In the genomic region with DNA sequence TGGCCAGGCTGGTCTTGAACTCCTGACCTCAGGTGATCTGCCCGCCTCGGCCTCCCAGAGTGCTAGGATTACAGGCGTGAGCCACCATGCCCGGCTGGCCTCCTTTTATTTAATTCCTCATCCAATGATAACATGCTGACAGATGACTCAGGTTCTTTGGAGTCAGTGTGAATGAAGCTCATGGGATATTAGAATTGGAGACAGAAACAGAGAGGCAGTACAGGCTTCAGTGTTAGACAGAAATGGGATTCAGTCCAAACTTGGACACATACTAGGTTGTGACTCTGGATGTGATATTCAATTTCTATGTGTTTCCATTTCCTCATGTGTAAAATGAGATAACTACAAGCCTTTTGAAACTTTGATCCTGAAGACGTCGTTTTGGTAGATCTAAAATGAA, we compare ENCODE assay signal across 26 cellular contexts. TPM values are rescaled to one million over a fixed set of nuclear protein-coding genes. Genes with fewer than 3 reads are reported as not detected.
"Had no signal": no experiment of that assay in that cellular context is flagged by ENCODE, and none has a peak within 500 bp of the region (broad histone marks: within the 10 kb centered on the region; RNA-seq: fewer than 3 reads in every experiment).

No MANE protein-coding gene starts in this region.

- H3K27ac Mint-ChIP-seq: activated CD4-positive, alpha-beta memory T cell treated with anti-CD3 and anti-CD28 coated beads for 36 hours; activated CD4-positive, alpha-beta T cell treated with anti-CD3 and anti-CD28 coated beads, Interleukin-2, amount 10 ng/mL, durations not matched to agents 24 days and 14 days; activated naive CD4-positive, alpha-beta T cell treated with anti-CD3 and anti-CD28 coated beads, Interleukin-2, amount 10 ng/mL, durations not matched to agents 7 days and 5 days; activated naive CD8-positive, alpha-beta T cell treated with anti-CD3 and anti-CD28 coated beads, Interleukin-2, amount 10 ng/mL, durations not matched to agents 7 days and 5 days; activated T-cell treated with anti-CD3 and anti-CD28 coated beads, Interleukin-2, amount 50 U/mL, for 24 hours; nephron; stimulated activated effector memory CD8-positive, alpha-beta T cell treated with anti-CD3 and anti-CD28 coated beads, Interleukin-12 subunit alpha, Interleukin-12 subunit beta, amount 100 ng/mL, for 72 hours; stimulated activated naive CD8-positive, alpha-beta T cell treated with anti-CD3 and anti-CD28 coated beads, Interleukin-15, Interleukin-2, amounts not matched to agents 100 ng/mL and 50 ng/mL, for 24 hours; T-helper 1 cell treated with Interleukin-12 subunit alpha and Interleukin-12 subunit beta and Interleukin-4 antibody, amounts not matched to agents 30 μg/mL and 1 μg/mL, for 36 hours had no signal

- H3K27me3 ChIP-seq: breast epithelium, colonic mucosa had no signal

- H3K36me3 Mint-ChIP-seq: activated CD4-positive, alpha-beta memory T cell treated with anti-CD3 and anti-CD28 coated beads for 36 hours; activated naive CD4-positive, alpha-beta T cell treated with anti-CD3 and anti-CD28 coated beads, Interleukin-2, amount 10 ng/mL, durations not matched to agents 7 days and 5 days; activated naive CD8-positive, alpha-beta T cell treated with anti-CD3 and anti-CD28 coated beads, Interleukin-2, amount 10 ng/mL, durations not matched to agents 7 days and 5 days; stimulated activated effector memory CD8-positive, alpha-beta T cell treated with anti-CD3 and anti-CD28 coated beads, Interleukin-12 subunit alpha, Interleukin-12 subunit beta, amount 100 ng/mL, for 72 hours had no signal

- H3K4me3 Mint-ChIP-seq: activated CD4-positive, alpha-beta memory T cell treated with anti-CD3 and anti-CD28 coated beads for 36 hours; activated CD4-positive, alpha-beta T cell treated with anti-CD3 and anti-CD28 coated beads, Interleukin-2, amount 10 ng/mL, durations not matched to agents 24 days and 14 days; activated naive CD4-positive, alpha-beta T cell treated with anti-CD3 and anti-CD28 coated beads, Interleukin-2, amount 10 ng/mL, durations not matched to agents 7 days and 5 days; activated naive CD8-positive, alpha-beta T cell treated with anti-CD3 and anti-CD28 coated beads, Interleukin-2, amount 10 ng/mL, durations not matched to agents 7 days and 5 days; activated T-cell treated with anti-CD3 and anti-CD28 coated beads, Interleukin-2, amount 50 U/mL, for 24 hours; stimulated activated effector memory CD8-positive, alpha-beta T cell treated with anti-CD3 and anti-CD28 coated beads, Interleukin-12 subunit alpha, Interleukin-12 subunit beta, amount 100 ng/mL, for 72 hours; stimulated activated naive CD8-positive, alpha-beta T cell treated with anti-CD3 and anti-CD28 coated beads, Interleukin-15, Interleukin-2, amounts not matched to agents 100 ng/mL and 50 ng/mL, for 24 hours; T-helper 1 cell treated with Interleukin-12 subunit alpha and Interleukin-12 subunit beta and Interleukin-4 antibody, amounts not matched to agents 30 μg/mL and 1 μg/mL, for 36 hours had no signal

- H3K9me3 Mint-ChIP-seq: activated CD4-positive, alpha-beta memory T cell treated with anti-CD3 and anti-CD28 coated beads for 36 hours; activated CD4-positive, alpha-beta T cell treated with anti-CD3 and anti-CD28 coated beads, Interleukin-2, amount 10 ng/mL, durations not matched to agents 24 days and 14 days; activated naive CD4-positive, alpha-beta T cell treated with anti-CD3 and anti-CD28 coated beads, Interleukin-2, amount 10 ng/mL, durations not matched to agents 7 days and 5 days; activated naive CD8-positive, alpha-beta T cell treated with anti-CD3 and anti-CD28 coated beads, Interleukin-2, amount 10 ng/mL, durations not matched to agents 7 days and 5 days; activated T-cell treated with anti-CD3 and anti-CD28 coated beads, Interleukin-2, amount 50 U/mL, for 24 hours; nephron; stimulated activated effector memory CD8-positive, alpha-beta T cell treated with anti-CD3 and anti-CD28 coated beads, Interleukin-12 subunit alpha, Interleukin-12 subunit beta, amount 100 ng/mL, for 72 hours; stimulated activated naive CD8-positive, alpha-beta T cell treated with anti-CD3 and anti-CD28 coated beads, Interleukin-15, Interleukin-2, amounts not matched to agents 100 ng/mL and 50 ng/mL, for 24 hours; T-helper 1 cell treated with Interleukin-12 subunit alpha and Interleukin-12 subunit beta and Interleukin-4 antibody, amounts not matched to agents 30 μg/mL and 1 μg/mL, for 36 hours had no signal

- H3K4me1 Mint-ChIP-seq: activated CD4-positive, alpha-beta T cell treated with anti-CD3 and anti-CD28 coated beads, Interleukin-2, amount 10 ng/mL, durations not matched to agents 24 days and 14 days; activated naive CD4-positive, alpha-beta T cell treated with anti-CD3 and anti-CD28 coated beads, Interleukin-2, amount 10 ng/mL, durations not matched to agents 7 days and 5 days; activated naive CD8-positive, alpha-beta T cell treated with anti-CD3 and anti-CD28 coated beads, Interleukin-2, amount 10 ng/mL, durations not matched to agents 7 days and 5 days; stimulated activated effector memory CD8-positive, alpha-beta T cell treated with anti-CD3 and anti-CD28 coated beads, Interleukin-12 subunit alpha, Interleukin-12 subunit beta, amount 100 ng/mL, for 72 hours had no signal

- H3K27ac ChIP-seq: breast epithelium, colonic mucosa, dorsolateral prefrontal cortex, right lobe of liver, thoracic aorta had no signal

- ATAC-seq: left lobe of liver; mucosa of descending colon; right lobe of liver; stimulated activated effector memory CD8-positive, alpha-beta T cell treated with anti-CD3 and anti-CD28 coated beads, Interleukin-12 subunit alpha, Interleukin-12 subunit beta, amount 100 ng/mL, for 72 hours had no signal

- H3K9me3 ChIP-seq: breast epithelium, colonic mucosa, mucosa of descending colon, right lobe of liver, thoracic aorta had no signal

- DNase-seq: activated CD4-positive, alpha-beta memory T cell treated with anti-CD3 and anti-CD28 coated beads for 36 hours; activated CD4-positive, alpha-beta T cell treated with anti-CD3 and anti-CD28 coated beads, Interleukin-2, amount 10 ng/mL, durations not matched to agents 24 days and 14 days; activated CD4-positive, CD25-positive, alpha-beta regulatory T cell treated with anti-CD3 and anti-CD28 coated beads, Interleukin-2, amount 50 U/mL, for 72 hours; activated CD8-positive, alpha-beta memory T cell treated with anti-CD3 and anti-CD28 coated beads, Interleukin-2, amount 50 U/mL, for 48 hours; activated gamma-delta T cell; activated naive CD4-positive, alpha-beta T cell treated with anti-CD3 and anti-CD28 coated beads, Interleukin-2, amount 10 ng/mL, durations not matched to agents 7 days and 5 days; activated naive CD8-positive, alpha-beta T cell treated with anti-CD3 and anti-CD28 coated beads, Interleukin-2, amount 10 ng/mL, durations not matched to agents 7 days and 5 days; activated T-cell treated with anti-CD3 and anti-CD28 coated beads, Interleukin-2, amount 50 U/mL, for 24 hours; colonic mucosa; dorsolateral prefrontal cortex; effector memory CD4-positive, alpha-beta T cell; hypothalamus; mucosa of descending colon; posterior cingulate gyrus; right lobe of liver; stimulated activated CD4-positive, alpha-beta T cell treated with anti-CD3 and anti-CD28 coated beads, Interleukin-4, amount 100 ng/mL, for 24 hours; SW 1271; T-helper 9 cell; trophoblast cell had no signal

- H3K4me3 ChIP-seq: breast epithelium, colonic mucosa, mucosa of descending colon, right lobe of liver had no signal

- H3K4me1 ChIP-seq: breast epithelium, colonic mucosa, right lobe of liver had no signal

- H3K36me3 ChIP-seq: breast epithelium, colonic mucosa, right lobe of liver, thoracic aorta had no signal

- H3K27me3 Mint-ChIP-seq: activated CD4-positive, alpha-beta T cell treated with anti-CD3 and anti-CD28 coated beads, Interleukin-2, amount 10 ng/mL, durations not matched to agents 24 days and 14 days; activated naive CD4-positive, alpha-beta T cell treated with anti-CD3 and anti-CD28 coated beads, Interleukin-2, amount 10 ng/mL, durations not matched to agents 7 days and 5 days; activated T-cell treated with anti-CD3 and anti-CD28 coated beads, Interleukin-2, amount 50 U/mL, for 24 hours; stimulated activated naive CD8-positive, alpha-beta T cell treated with anti-CD3 and anti-CD28 coated beads, Interleukin-15, Interleukin-2, amounts not matched to agents 100 ng/mL and 50 ng/mL, for 24 hours had no signal

RNA-seq across cellular contexts. Expression of gene PDE3A, which starts 47.3 kb away (rescaled TPM):
- total RNA-seq: activated CD4-positive, alpha-beta memory T cell treated with anti-CD3 and anti-CD28 coated beads for 36 hours; activated CD4-positive, alpha-beta T cell treated with anti-CD3 and anti-CD28 coated beads, Interleukin-2, amount 10 ng/mL, durations not matched to agents 24 days and 14 days; activated naive CD8-positive, alpha-beta T cell treated with anti-CD3 and anti-CD28 coated beads, Interleukin-2, amount 10 ng/mL, durations not matched to agents 7 days and 5 days had no signal
